Comparison of ENCODE assay signal across 8 cellular contexts in genomic region chr2:64831134-64831976, GRCh38.
DNase-seq lines count a peak whose midpoint lies in the region; ATAC-seq, FAIRE-seq and TF ChIP-seq lines count a peak whose summit lies in the region.

No MANE protein-coding gene starts in this region.

- H3K9me3 ChIP-seq in astrocyte (ENCODE audit: insufficient read depth, low read depth, low read length) (no peaks in the 10 kb centered on the region), skeletal muscle satellite cell (replicated peaks; ENCODE audit: low read length) (no peaks in the 10 kb centered on the region)

- H3K4me1 ChIP-seq in astrocyte (ENCODE audit: insufficient read depth, low read length) (peaks cover 6% of the 10 kb centered on the region), skeletal muscle satellite cell (ENCODE audit: control insufficient read depth, insufficient read depth, low read length) (peaks cover 53% of the 10 kb centered on the region)

- ATAC-seq in GM21723 (IDR thresholded peaks at IDR 0.05; ENCODE audit: unreplicated experiment) = peak; percentile 86

- H3K4me2 ChIP-seq in astrocyte (ENCODE audit: low read length) (peak overlapping the region; percentile 42), skeletal muscle satellite cell (ENCODE audit: low read length) (peak overlapping the region; percentile 75)

- H3K79me2 ChIP-seq in astrocyte (ENCODE audit: insufficient read depth, low read length) = no peaks in the 10 kb centered on the region

- peak; percentile 75 for TF ChIP-seq CTCF in astrocyte (IDR thresholded peaks at IDR 0.05; ENCODE audit: insufficient read depth, low read depth, low read length)

- H3K27me3 ChIP-seq in astrocyte (ENCODE audit: insufficient read depth, low read length) (no peaks in the 10 kb centered on the region), skeletal muscle satellite cell (ENCODE audit: control insufficient read depth, insufficient read depth, low read length) (no peaks in the 10 kb centered on the region)

- peak overlapping the region; percentile 57 for H2AFZ ChIP-seq in astrocyte (ENCODE audit: low read depth, low read length)

- H3K36me3 ChIP-seq in astrocyte (ENCODE audit: insufficient read depth, low read length) = no peaks in the 10 kb centered on the region
- no peaks in the 10 kb centered on the region for H3K36me3 ChIP-seq in skeletal muscle satellite cell (ENCODE audit: insufficient read depth, low read length)

- H3K4me3 ChIP-seq in astrocyte (ENCODE audit: insufficient read depth, low read depth, low read length) (no peak overlapping the region), skeletal muscle satellite cell (ENCODE audit: low read length) (peak overlapping the region; percentile 47)

- H3K9me3 Mint-ChIP-seq in IgD-negative memory B cell (no peaks in the 10 kb centered on the region), astrocyte (ENCODE audit: unreplicated experiment) (no peaks in the 10 kb centered on the region)

- FAIRE-seq in astrocyte (lab: Jason Lieb, UNC) = peak; percentile 32

- DNase-seq in GM03348 (ENCODE audit: low spot score) = peak; percentile 91
- DNase-seq in T-helper 9 cell = peak; percentile 75
- DNase-seq in astrocyte (ENCODE audit: low read depth) = peak; percentile 79
- DNase-seq in hypothalamus (lab: John Stamatoyannopoulos, UW) = peak in 48 of 51 donors; percentile 2 to 83 (median 61)
- DNase-seq in NCI-H128 (lab: John Stamatoyannopoulos, UW; ENCODE audit: unreplicated experiment) = no peak

- H3K27me3 Mint-ChIP-seq in IgD-negative memory B cell (no peaks in the 10 kb centered on the region), astrocyte (ENCODE audit: low read depth, unreplicated experiment) (peaks cover 5% of the 10 kb centered on the region)

- H3K9ac ChIP-seq in astrocyte (ENCODE audit: low read length) (peak overlapping the region; percentile 17), skeletal muscle satellite cell (ENCODE audit: low read depth, low read length) (peak overlapping the region; percentile 59)

- H3K36me3 Mint-ChIP-seq in IgD-negative memory B cell (no peaks in the 10 kb centered on the region), astrocyte (ENCODE audit: low read depth, unreplicated experiment) (no peaks in the 10 kb centered on the region)

- peak overlapping the region; percentile 23 to 93 (median 63) for H3K27ac Mint-ChIP-seq in IgD-negative memory B cell
- H3K27ac Mint-ChIP-seq in astrocyte (ENCODE audit: unreplicated experiment) = peak overlapping the region; percentile 62

- H3K4me3 Mint-ChIP-seq in IgD-negative memory B cell (peak overlapping the region; percentile 60 to 85 (median 78)), astrocyte (ENCODE audit: unreplicated experiment) (no peak overlapping the region)

- peaks cover 13 to 17% (median 14%) of the 10 kb centered on the region in 3 donors for H3K4me1 Mint-ChIP-seq in IgD-negative memory B cell
- peaks cover 8% of the 10 kb centered on the region for H3K4me1 Mint-ChIP-seq in astrocyte (ENCODE audit: low read depth, unreplicated experiment)

- no peaks in the 10 kb centered on the region for H4K20me1 ChIP-seq in astrocyte (ENCODE audit: insufficient read depth, low read length)

- peak overlapping the region; percentile 74 for H3K27ac ChIP-seq in astrocyte (ENCODE audit: low read depth, low read length)
